Comparison of ENCODE assay signal across 16 cellular contexts in genomic region chr3:188292827-188293226, GRCh38.
DNase-seq lines count a peak whose midpoint lies in the region; ATAC-seq, FAIRE-seq and TF ChIP-seq lines count a peak whose summit lies in the region.
"Had no signal": no experiment of that assay in that cellular context is flagged by ENCODE, and none has a peak within 500 bp of the region (broad histone marks: within the 10 kb centered on the region; RNA-seq: fewer than 3 reads in every experiment).

No MANE protein-coding gene starts in this region.

- no peak overlapping the region for H3K4me3 Mint-ChIP-seq in stimulated activated naive B cell treated with anti-CD40 and anti-IgM and Interleukin-4, amounts not matched to agents 10 μg/mL and 1 μg/mL and 100 μg/mL, for 72 hours
- H3K4me3 Mint-ChIP-seq in HFFc6, result no peak overlapping the region
- H3K4me3 Mint-ChIP-seq: CD4-positive, CD25-positive, alpha-beta regulatory T cell had no signal

- H3K27ac ChIP-seq in Panc1 (ENCODE audit: low read length), result peak overlapping the region; percentile 92
- peak overlapping the region; percentile 18 to 89 (median 61) for H3K27ac ChIP-seq in gastrocnemius medialis

- peaks cover 57% of the 10 kb centered on the region for H3K4me1 ChIP-seq in Panc1 (ENCODE audit: control insufficient read depth, insufficient read depth, low read length)
- H3K4me1 ChIP-seq in gastrocnemius medialis, result peaks cover 39 to 45% of the 10 kb centered on the region in 2 donors

- no TSS peak for BruUV-seq in Panc1 (replicated peaks; lab: Mats Ljungman, UMichigan)

- peaks cover 1 to 18% of the 10 kb centered on the region in 2 donors for H3K36me3 Mint-ChIP-seq in stimulated activated naive B cell treated with anti-CD40 and anti-IgM and Interleukin-4, amounts not matched to agents 10 μg/mL and 1 μg/mL and 100 μg/mL, for 72 hours
- peaks cover 30% of the 10 kb centered on the region for H3K36me3 Mint-ChIP-seq in HFFc6 (ENCODE audit: low read depth)

- no peak overlapping the region for H3K27ac Mint-ChIP-seq in stimulated activated naive B cell treated with anti-CD40 and anti-IgM and Interleukin-4, amounts not matched to agents 10 μg/mL and 1 μg/mL and 100 μg/mL, for 72 hours
- no peak overlapping the region for H3K27ac Mint-ChIP-seq in HFFc6
- H3K27ac Mint-ChIP-seq: CD4-positive, CD25-positive, alpha-beta regulatory T cell had no signal

- H3K4me1 Mint-ChIP-seq in stimulated activated naive B cell treated with anti-CD40 and anti-IgM and Interleukin-4, amounts not matched to agents 10 μg/mL and 1 μg/mL and 100 μg/mL, for 72 hours, result peaks cover 36 to 81% of the 10 kb centered on the region in 2 donors
- H3K4me1 Mint-ChIP-seq in HFFc6 (ENCODE audit: low read depth), result peaks cover 88% of the 10 kb centered on the region

- no peaks in the 10 kb centered on the region for H3K27me3 Mint-ChIP-seq in stimulated activated naive B cell treated with anti-CD40 and anti-IgM and Interleukin-4, amounts not matched to agents 10 μg/mL and 1 μg/mL and 100 μg/mL, for 72 hours
- H3K27me3 Mint-ChIP-seq in HFFc6 (ENCODE audit: insufficient read depth), result no peaks in the 10 kb centered on the region
- H3K27me3 Mint-ChIP-seq: CD4-positive, CD25-positive, alpha-beta regulatory T cell had no signal

- TF ChIP-seq CTCF in Panc1 (IDR thresholded peaks at IDR 0.05), result no peak
- TF ChIP-seq CTCF in gastrocnemius medialis (IDR thresholded peaks at IDR 0.05 in 4 of 5, conservative IDR thresholded peaks at IDR 0.05 in 1 of 5), result no peak
- no peak for TF ChIP-seq CTCF in HFFc6 (IDR thresholded peaks at IDR 0.05)

- peak; percentile 11 for FAIRE-seq in H54 (lab: Jason Lieb, UNC)

- no peaks in the 10 kb centered on the region for H3K9me3 ChIP-seq in Panc1 (ENCODE audit: control insufficient read depth, insufficient read depth, low read depth, low read length)
- no peaks in the 10 kb centered on the region for H3K9me3 ChIP-seq in gastrocnemius medialis

- no peak for TF ChIP-seq POLR2A in H54 (IDR thresholded peaks at IDR 0.05; ENCODE audit: low read depth, low read length)
- no peak for TF ChIP-seq POLR2A in gastrocnemius medialis (IDR thresholded peaks at IDR 0.05)

- no peaks in the 10 kb centered on the region for H3K36me3 ChIP-seq in Panc1 (ENCODE audit: control insufficient read depth, insufficient read depth, low read length)
- no peaks in the 10 kb centered on the region for H3K36me3 ChIP-seq in gastrocnemius medialis

- no peaks in the 10 kb centered on the region for H3K9me3 Mint-ChIP-seq in stimulated activated naive B cell treated with anti-CD40 and anti-IgM and Interleukin-4, amounts not matched to agents 10 μg/mL and 1 μg/mL and 100 μg/mL, for 72 hours
- H3K9me3 Mint-ChIP-seq in HFFc6, result no peaks in the 10 kb centered on the region
- H3K9me3 Mint-ChIP-seq: CD4-positive, CD25-positive, alpha-beta regulatory T cell had no signal

- H3K4me3 ChIP-seq in Panc1 (ENCODE audit: low read depth in 2 of 2, low read length in 2 of 2) (no peak overlapping the region), gastrocnemius medialis (no peak overlapping the region)
- H3K4me3 ChIP-seq: PC-9 had no signal

- CTCF ChIA-PET in Panc1 (lab: Charles Lee), result no interaction called here

- POLR2A ChIA-PET in Panc1 (lab: Charles Lee), result no interaction called here

- intact Hi-C loops in Panc1 (cut with micrococcal nuclease; ENCODE audit: unreplicated experiment) (no loop called here), gastrocnemius medialis (cut with DNase I; ENCODE audit: low total_unique reads) (loop anchor here (2.0 kb wide), 1 partner anchor 68 kb away; no protein-coding TSS in a partner anchor)

- no peaks in the 10 kb centered on the region for H3K27me3 ChIP-seq in Panc1 (ENCODE audit: control insufficient read depth, insufficient read depth, low read length)
- H3K27me3 ChIP-seq in gastrocnemius medialis, result no peaks in the 10 kb centered on the region

- in situ Hi-C loops in Panc1 (cut with HindIII; ENCODE audit: low pct_unique_long_range_greater_than_20kb, low sequenced_read_pairs), result loop anchor here (25.0 kb wide), 1 partner anchor 556 kb away; the partner anchor contains the start of gene BCL6
- in situ Hi-C loops in gastrocnemius medialis (cut with MboI; ENCODE audit: low sequenced_read_pairs in 4 of 4), result loop anchor here in 3 of 4 donors (25.0 kb wide), 3 partner anchors 556 to 844 kb away; partner anchors contain the start of gene BCL6 (in 1 of the 3)

- no peak for DNase-seq in H54 (ENCODE audit: insufficient read length, low spot score)
- DNase-seq in Panc1 (ENCODE audit: low read depth, low spot score), result no peak
- peak; percentile 31 for DNase-seq in kidney tubule cell (ENCODE audit: low spot score)
- no peak for DNase-seq in gastrocnemius medialis
- DNase-seq in stimulated activated naive B cell treated with anti-CD40 and anti-IgM and Interleukin-4, amounts not matched to agents 10 μg/mL and 1 μg/mL and 100 μg/mL, for 72 hours, result no peak
- no peak for DNase-seq in GF-D8 (lab: John Stamatoyannopoulos, UW)
- no peak for DNase-seq in HFFc6
- DNase-seq: CD4-positive, CD25-positive, alpha-beta regulatory T cell; HCEC 1CT; NCI-H1048; NCI-H146; NCI-H2081; NCI-H510A treated with DMSO at 0.1 percent for 48 hours; PC-9 had no signal

- ATAC-seq in Panc1 (no peak), gastrocnemius medialis (no peak), HG03097 (IDR thresholded peaks at IDR 0.05; ENCODE audit: low FRiP score, unreplicated experiment) (no peak)
- no peak for ATAC-seq in stimulated activated naive B cell treated with anti-CD40 and anti-IgM and Interleukin-4, amounts not matched to agents 10 μg/mL and 1 μg/mL and 100 μg/mL, for 72 hours (replicated peaks)
- ATAC-seq: Right ventricle myocardium inferior had no signal
